1 cellular context compared by ENCODE assay signal in genomic region chr6:157823523-157824370, GRCh38.
TF ChIP-seq lines count a peak whose summit lies in the region.

No MANE protein-coding gene starts in this region.

TF ChIP-seq in K562, 482 proteins besides CTCF, POLR2A, EP300 and RAD21 (continued from another document and continues in another):
- TF ChIP-seq PKNOX1 (IDR thresholded peaks at IDR 0.05) = peak; percentile 77
- no peak for TF ChIP-seq MCM7 (IDR thresholded peaks at IDR 0.05)
- TF ChIP-seq, protein P1, sequence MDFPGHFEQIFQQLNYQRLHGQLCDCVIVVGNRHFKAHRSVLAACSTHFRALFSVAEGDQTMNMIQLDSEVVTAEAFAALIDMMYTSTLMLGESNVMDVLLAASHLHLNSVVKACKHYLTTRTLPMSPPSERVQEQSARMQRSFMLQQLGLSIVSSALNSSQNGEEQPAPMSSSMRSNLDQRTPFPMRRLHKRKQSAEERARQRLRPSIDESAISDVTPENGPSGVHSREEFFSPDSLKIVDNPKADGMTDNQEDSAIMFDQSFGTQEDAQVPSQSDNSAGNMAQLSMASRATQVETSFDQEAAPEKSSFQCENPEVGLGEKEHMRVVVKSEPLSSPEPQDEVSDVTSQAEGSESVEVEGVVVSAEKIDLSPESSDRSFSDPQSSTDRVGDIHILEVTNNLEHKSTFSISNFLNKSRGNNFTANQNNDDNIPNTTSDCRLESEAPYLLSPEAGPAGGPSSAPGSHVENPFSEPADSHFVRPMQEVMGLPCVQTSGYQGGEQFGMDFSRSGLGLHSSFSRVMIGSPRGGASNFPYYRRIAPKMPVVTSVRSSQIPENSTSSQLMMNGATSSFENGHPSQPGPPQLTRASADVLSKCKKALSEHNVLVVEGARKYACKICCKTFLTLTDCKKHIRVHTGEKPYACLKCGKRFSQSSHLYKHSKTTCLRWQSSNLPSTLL (IDR thresholded peaks at IDR 0.05) = no peak
- TF ChIP-seq MTA2 (IDR thresholded peaks at IDR 0.05; ENCODE audit: low read depth) = no peak
- TF ChIP-seq RBM39 (optimal IDR thresholded peaks at IDR 0.05; ENCODE audit: low read depth, low read length) = no peak
- no peak for TF ChIP-seq RBM15 (IDR thresholded peaks at IDR 0.05; ENCODE audit: insufficient read depth, low read length)
- peak; percentile 78 for TF ChIP-seq ZFX (CRISPR knock-in tag; IDR thresholded peaks at IDR 0.05)
- TF ChIP-seq HEY1 (CRISPR knock-in tag; IDR thresholded peaks at IDR 0.05; ENCODE audit: borderline replicate concordance) = no peak
- TF ChIP-seq NCOR1 (IDR thresholded peaks at IDR 0.05) = no peak; the same call in 1 of the 2 replicates
- peak; percentile 62 to 71; a peak in 2 of 4 replicates for TF ChIP-seq TBL1XR1 (IDR thresholded peaks at IDR 0.05; ENCODE audit: low read length in 2 of 2)
- peak; percentile 13; the same call in 1 of the 2 replicates for TF ChIP-seq ZNF282 (CRISPR knock-in tag; IDR thresholded peaks at IDR 0.05)
- no peak for TF ChIP-seq HDAC3 (IDR thresholded peaks at IDR 0.05; ENCODE audit: borderline replicate concordance, partially characterized antibody)
- TF ChIP-seq BRD9 (IDR thresholded peaks at IDR 0.05; ENCODE audit: low read depth, partially characterized antibody) = peak; percentile 81
- 0 out of 2 replicates have a peak, but pooled peaks have one; percentile 67 for TF ChIP-seq ATF7 (IDR thresholded peaks at IDR 0.05)
- TF ChIP-seq, protein P2, sequence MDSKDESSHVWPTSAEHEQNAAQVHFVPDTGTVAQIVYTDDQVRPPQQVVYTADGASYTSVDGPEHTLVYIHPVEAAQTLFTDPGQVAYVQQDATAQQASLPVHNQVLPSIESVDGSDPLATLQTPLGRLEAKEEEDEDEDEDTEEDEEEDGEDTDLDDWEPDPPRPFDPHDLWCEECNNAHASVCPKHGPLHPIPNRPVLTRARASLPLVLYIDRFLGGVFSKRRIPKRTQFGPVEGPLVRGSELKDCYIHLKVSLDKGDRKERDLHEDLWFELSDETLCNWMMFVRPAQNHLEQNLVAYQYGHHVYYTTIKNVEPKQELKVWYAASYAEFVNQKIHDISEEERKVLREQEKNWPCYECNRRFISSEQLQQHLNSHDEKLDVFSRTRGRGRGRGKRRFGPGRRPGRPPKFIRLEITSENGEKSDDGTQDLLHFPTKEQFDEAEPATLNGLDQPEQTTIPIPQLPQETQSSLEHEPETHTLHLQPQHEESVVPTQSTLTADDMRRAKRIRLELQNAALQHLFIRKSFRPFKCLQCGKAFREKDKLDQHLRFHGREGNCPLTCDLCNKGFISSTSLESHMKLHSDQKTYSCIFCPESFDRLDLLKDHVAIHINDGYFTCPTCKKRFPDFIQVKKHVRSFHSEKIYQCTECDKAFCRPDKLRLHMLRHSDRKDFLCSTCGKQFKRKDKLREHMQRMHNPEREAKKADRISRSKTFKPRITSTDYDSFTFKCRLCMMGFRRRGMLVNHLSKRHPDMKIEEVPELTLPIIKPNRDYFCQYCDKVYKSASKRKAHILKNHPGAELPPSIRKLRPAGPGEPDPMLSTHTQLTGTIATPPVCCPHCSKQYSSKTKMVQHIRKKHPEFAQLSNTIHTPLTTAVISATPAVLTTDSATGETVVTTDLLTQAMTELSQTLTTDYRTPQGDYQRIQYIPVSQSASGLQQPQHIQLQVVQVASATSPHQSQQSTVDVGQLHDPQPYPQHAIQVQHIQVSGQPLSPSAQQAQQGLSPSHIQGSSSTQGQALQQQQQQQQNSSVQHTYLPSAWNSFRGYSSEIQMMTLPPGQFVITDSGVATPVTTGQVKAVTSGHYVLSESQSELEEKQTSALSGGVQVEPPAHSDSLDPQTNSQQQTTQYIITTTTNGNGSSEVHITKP (IDR thresholded peaks at IDR 0.05; ENCODE audit: partially characterized antibody) = no peak
- no peak for TF ChIP-seq ZNF431 (CRISPR knock-in tag; IDR thresholded peaks at IDR 0.05)
- TF ChIP-seq EZH2 (IDR thresholded peaks at IDR 0.05; ENCODE audit: borderline replicate concordance, low read depth, low read length) = no peak
- TF ChIP-seq STAT5B (CRISPR knock-in tag; IDR thresholded peaks at IDR 0.05) = no peak
- TF ChIP-seq ZKSCAN1 (IDR thresholded peaks at IDR 0.05; ENCODE audit: low read depth, low read length) = no peak
- no peak for TF ChIP-seq FOS (IDR thresholded peaks at IDR 0.05; ENCODE audit: extremely low read depth, insufficient read length)
- TF ChIP-seq FOXM1 (IDR thresholded peaks at IDR 0.05; ENCODE audit: low read depth) = peak; percentile 52
- TF ChIP-seq FOXM1 (CRISPR knock-in tag; IDR thresholded peaks at IDR 0.05; ENCODE audit: low read depth) = no peak
- TF ChIP-seq ZNF3 (CRISPR knock-in tag; IDR thresholded peaks at IDR 0.05) = no peak
- TF ChIP-seq, protein P3, sequence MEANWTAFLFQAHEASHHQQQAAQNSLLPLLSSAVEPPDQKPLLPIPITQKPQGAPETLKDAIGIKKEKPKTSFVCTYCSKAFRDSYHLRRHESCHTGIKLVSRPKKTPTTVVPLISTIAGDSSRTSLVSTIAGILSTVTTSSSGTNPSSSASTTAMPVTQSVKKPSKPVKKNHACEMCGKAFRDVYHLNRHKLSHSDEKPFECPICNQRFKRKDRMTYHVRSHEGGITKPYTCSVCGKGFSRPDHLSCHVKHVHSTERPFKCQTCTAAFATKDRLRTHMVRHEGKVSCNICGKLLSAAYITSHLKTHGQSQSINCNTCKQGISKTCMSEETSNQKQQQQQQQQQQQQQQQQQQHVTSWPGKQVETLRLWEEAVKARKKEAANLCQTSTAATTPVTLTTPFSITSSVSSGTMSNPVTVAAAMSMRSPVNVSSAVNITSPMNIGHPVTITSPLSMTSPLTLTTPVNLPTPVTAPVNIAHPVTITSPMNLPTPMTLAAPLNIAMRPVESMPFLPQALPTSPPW (CRISPR knock-in tag; IDR thresholded peaks at IDR 0.05) = peak; percentile 46
- peak; percentile 45; the same call in 1 of the 2 replicates for TF ChIP-seq ZKSCAN8 (CRISPR knock-in tag; IDR thresholded peaks at IDR 0.05)
- no peak for TF ChIP-seq IRF2 (CRISPR knock-in tag; IDR thresholded peaks at IDR 0.05)
- peak; percentile 36 for TF ChIP-seq RBM22 (IDR thresholded peaks at IDR 0.05; ENCODE audit: low read depth, low read length, poor library complexity, severe bottlenecking)
- TF ChIP-seq RFX1 (IDR thresholded peaks at IDR 0.05) = peak; percentile 27; the same call in 1 of the 2 replicates
- TF ChIP-seq ZNF408 (CRISPR knock-in tag; IDR thresholded peaks at IDR 0.05; ENCODE audit: low read depth) = no peak
- TF ChIP-seq, protein P4, sequence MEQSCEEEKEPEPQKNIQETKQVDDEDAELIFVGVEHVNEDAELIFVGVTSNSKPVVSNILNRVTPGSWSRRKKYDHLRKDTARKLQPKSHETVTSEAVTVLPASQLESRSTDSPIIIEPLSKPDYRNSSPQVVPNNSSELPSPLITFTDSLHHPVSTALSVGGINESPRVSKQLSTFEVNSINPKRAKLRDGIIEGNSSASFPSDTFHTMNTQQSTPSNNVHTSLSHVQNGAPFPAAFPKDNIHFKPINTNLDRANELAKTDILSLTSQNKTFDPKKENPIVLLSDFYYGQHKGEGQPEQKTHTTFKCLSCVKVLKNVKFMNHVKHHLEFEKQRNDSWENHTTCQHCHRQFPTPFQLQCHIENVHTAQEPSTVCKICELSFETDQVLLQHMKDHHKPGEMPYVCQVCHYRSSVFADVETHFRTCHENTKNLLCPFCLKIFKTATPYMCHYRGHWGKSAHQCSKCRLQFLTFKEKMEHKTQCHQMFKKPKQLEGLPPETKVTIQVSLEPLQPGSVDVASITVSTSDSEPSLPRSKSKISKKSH (CRISPR knock-in tag; IDR thresholded peaks at IDR 0.05) = no peak
- no peak for TF ChIP-seq TFAM (CRISPR knock-in tag; conservative IDR thresholded peaks at IDR 0.05)
- TF ChIP-seq ZBTB43 (CRISPR knock-in tag; IDR thresholded peaks at IDR 0.05) = peak; percentile 62; the same call in 1 of the 2 replicates
- no peak; the same call in 1 of the 2 replicates for TF ChIP-seq HLTF (IDR thresholded peaks at IDR 0.05)
- no peak for TF ChIP-seq ZNF146 (CRISPR knock-in tag; IDR thresholded peaks at IDR 0.05; ENCODE audit: unreplicated experiment)
- no peak for TF ChIP-seq PTBP1 (IDR thresholded peaks at IDR 0.05; ENCODE audit: low read depth, low read length)
- TF ChIP-seq POLR3A (IDR thresholded peaks at IDR 0.05; ENCODE audit: borderline replicate concordance, extremely low read depth, insufficient read depth, insufficient read length) = no peak
- no peak for TF ChIP-seq HDAC1 (IDR thresholded peaks at IDR 0.05)
- TF ChIP-seq CC2D1A (IDR thresholded peaks at IDR 0.05) = peak; percentile 40; the same call in 1 of the 2 replicates
- no peak; the same call in 1 of the 2 replicates for TF ChIP-seq ZNF764 (CRISPR knock-in tag; IDR thresholded peaks at IDR 0.05; ENCODE audit: low read depth)
- TF ChIP-seq, protein P5, sequence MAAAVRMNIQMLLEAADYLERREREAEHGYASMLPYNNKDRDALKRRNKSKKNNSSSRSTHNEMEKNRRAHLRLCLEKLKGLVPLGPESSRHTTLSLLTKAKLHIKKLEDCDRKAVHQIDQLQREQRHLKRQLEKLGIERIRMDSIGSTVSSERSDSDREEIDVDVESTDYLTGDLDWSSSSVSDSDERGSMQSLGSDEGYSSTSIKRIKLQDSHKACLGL (CRISPR knock-in tag; IDR thresholded peaks at IDR 0.05; ENCODE audit: borderline replicate concordance, poor library complexity, severe bottlenecking) = no peak
- TF ChIP-seq MAFG (tag; conservative IDR thresholded peaks at IDR 0.05) = no peak; the same call in 1 of the 2 replicates
- TF ChIP-seq ETS1 (conservative IDR thresholded peaks at IDR 0.05; ENCODE audit: control insufficient read depth, low read depth, low read length) = peak; percentile 25
- TF ChIP-seq WHSC1 (IDR thresholded peaks at IDR 0.05; ENCODE audit: low read length) = no peak
- no peak for TF ChIP-seq EWSR1 (IDR thresholded peaks at IDR 0.05; ENCODE audit: borderline replicate concordance, low read depth, partially characterized antibody)
- TF ChIP-seq ZNF511 (CRISPR knock-in tag; IDR thresholded peaks at IDR 0.05) = 0 out of 2 replicates have a peak, but pooled peaks have one; percentile 17
- no peak for TF ChIP-seq RBM14 (IDR thresholded peaks at IDR 0.05; ENCODE audit: borderline replicate concordance, insufficient read depth, low read depth, low read length)
- no peak for TF ChIP-seq BMI1 (IDR thresholded peaks at IDR 0.05; ENCODE audit: low read length)
- no peak for TF ChIP-seq HDAC8 (tag; IDR thresholded peaks at IDR 0.05)
- no peak for TF ChIP-seq BCL6 (CRISPR knock-in tag; IDR thresholded peaks at IDR 0.05)
- TF ChIP-seq NR3C1 (CRISPR knock-in tag; IDR thresholded peaks at IDR 0.05) = no peak
- no peak for TF ChIP-seq NONO (IDR thresholded peaks at IDR 0.05; ENCODE audit: low read depth in 2 of 2, low read length in 1 of 2)
- TF ChIP-seq, protein P6, sequence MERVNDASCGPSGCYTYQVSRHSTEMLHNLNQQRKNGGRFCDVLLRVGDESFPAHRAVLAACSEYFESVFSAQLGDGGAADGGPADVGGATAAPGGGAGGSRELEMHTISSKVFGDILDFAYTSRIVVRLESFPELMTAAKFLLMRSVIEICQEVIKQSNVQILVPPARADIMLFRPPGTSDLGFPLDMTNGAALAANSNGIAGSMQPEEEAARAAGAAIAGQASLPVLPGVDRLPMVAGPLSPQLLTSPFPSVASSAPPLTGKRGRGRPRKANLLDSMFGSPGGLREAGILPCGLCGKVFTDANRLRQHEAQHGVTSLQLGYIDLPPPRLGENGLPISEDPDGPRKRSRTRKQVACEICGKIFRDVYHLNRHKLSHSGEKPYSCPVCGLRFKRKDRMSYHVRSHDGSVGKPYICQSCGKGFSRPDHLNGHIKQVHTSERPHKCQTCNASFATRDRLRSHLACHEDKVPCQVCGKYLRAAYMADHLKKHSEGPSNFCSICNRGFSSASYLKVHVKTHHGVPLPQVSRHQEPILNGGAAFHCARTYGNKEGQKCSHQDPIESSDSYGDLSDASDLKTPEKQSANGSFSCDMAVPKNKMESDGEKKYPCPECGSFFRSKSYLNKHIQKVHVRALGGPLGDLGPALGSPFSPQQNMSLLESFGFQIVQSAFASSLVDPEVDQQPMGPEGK (CRISPR knock-in tag; IDR thresholded peaks at IDR 0.05; ENCODE audit: borderline replicate concordance) = no peak
